Comparison of ENCODE assay signal across 8 cellular contexts in the genomic region with DNA sequence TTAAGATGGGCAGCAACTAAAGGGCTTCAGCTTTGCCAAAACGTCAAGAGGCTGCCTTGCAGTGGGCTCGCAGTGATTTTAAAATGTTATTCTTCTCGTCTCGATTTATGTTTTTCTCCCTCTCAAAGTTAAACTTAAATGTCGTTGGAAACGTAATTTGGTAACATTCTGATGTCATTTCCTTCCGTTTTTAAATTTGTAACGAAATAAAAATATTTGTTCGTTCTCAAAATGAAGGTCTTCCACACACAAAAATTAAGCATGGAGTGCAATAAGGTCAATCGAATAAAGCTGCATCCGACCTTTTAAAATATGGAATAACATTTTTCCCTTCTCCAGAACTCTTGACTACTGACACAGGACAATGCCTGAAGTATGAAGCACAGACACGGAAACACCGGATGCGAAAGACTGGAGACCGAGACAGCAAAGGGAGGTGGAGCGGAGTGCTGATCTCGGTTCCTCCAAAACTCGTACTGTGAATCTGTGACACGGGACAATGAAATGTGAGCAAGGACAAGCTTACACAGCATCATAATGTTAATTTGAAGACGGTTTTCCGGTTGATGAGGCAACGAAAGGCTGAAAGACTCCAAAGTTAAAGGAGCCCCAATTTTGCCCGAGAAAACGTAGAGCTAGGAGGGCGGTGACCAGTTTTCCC. TPM values are rescaled to one million over a fixed set of nuclear protein-coding genes. Genes with fewer than 3 reads are reported as not detected.
A peak's percentile ranks its signal among the peaks of the same experiment; 100 is the strongest.
DNase-seq lines count a peak whose midpoint lies in the region; ATAC-seq and TF ChIP-seq lines count a peak whose summit lies in the region.

No MANE protein-coding gene starts in this region.

- peak; percentile 28 for ATAC-seq in activated T-helper 17 cell treated with anti-CD3 and anti-CD28 coated beads, Interleukin-2, amount 50 U/mL, for 72 hours (replicated peaks)
- peak; percentile 18 to 54 (median 32) for ATAC-seq in natural killer cell

- POLR2A ChIA-PET in HEK293 (lab: Yijun Ruan, JAX), result interaction anchor here (0.9 kb wide), 1 partner anchor 9 kb away, joined by 3 read pairs; no protein-coding TSS in a partner anchor

- H3K4me3 ChIP-seq in HEK293 (ENCODE audit: low read depth, low read length) (peak overlapping the region; percentile 79), fibroblast of the aortic adventitia (ENCODE audit: low read depth, low read length) (peak overlapping the region; percentile 87)

- CTCF ChIA-PET in HEK293 (lab: Yijun Ruan, JAX), result interaction anchor here (0.6 to 1.8 kb wide), 7 partner anchors 16 to 593 kb away, joined by 3 to 6 read pairs (median 3); no protein-coding TSS in a partner anchor

- no peaks in the 10 kb centered on the region for H3K27me3 Mint-ChIP-seq in activated T-helper 17 cell treated with anti-CD3 and anti-CD28 coated beads, Interleukin-2, amount 50 U/mL, for 72 hours
- peaks cover 14 to 24% of the 10 kb centered on the region in 2 donors for H3K27me3 Mint-ChIP-seq in natural killer cell (ENCODE audit: low read depth in 2 of 2)

- H3K9me3 ChIP-seq in HEK293 (ENCODE audit: control insufficient read depth, insufficient read depth, low read depth, low read length), result no peaks in the 10 kb centered on the region

- peak; percentile 32 for DNase-seq in NCI-H2107 treated with DMSO at 0.1 percent for 48 hours (lab: John Stamatoyannopoulos, UW; ENCODE audit: unreplicated experiment)
- no peak for DNase-seq in NCI-H2107 (lab: John Stamatoyannopoulos, UW)
- DNase-seq in NCI-H526 treated with DMSO at 0.1 percent for 48 hours (lab: John Stamatoyannopoulos, UW), result peak; percentile 66
- peak; percentile 49 for DNase-seq in fibroblast of the aortic adventitia (ENCODE audit: low read depth)
- peak; percentile 19 for DNase-seq in natural killer cell
- DNase-seq in ureter (ENCODE audit: low spot score), result no peak

- peak overlapping the region; percentile 97 for H3K4me3 Mint-ChIP-seq in activated T-helper 17 cell treated with anti-CD3 and anti-CD28 coated beads, Interleukin-2, amount 50 U/mL, for 72 hours
- H3K4me3 Mint-ChIP-seq in natural killer cell, result peak overlapping the region; percentile 99

- no peaks in the 10 kb centered on the region for H3K9me3 Mint-ChIP-seq in activated T-helper 17 cell treated with anti-CD3 and anti-CD28 coated beads, Interleukin-2, amount 50 U/mL, for 72 hours
- H3K9me3 Mint-ChIP-seq in natural killer cell, result no peaks in the 10 kb centered on the region

- intact Hi-C loops in natural killer cell (cut with micrococcal nuclease), result no loop called here

- H3K4me1 ChIP-seq in HEK293 (ENCODE audit: control insufficient read depth, insufficient read depth, low read length), result no peaks in the 10 kb centered on the region

- H3K36me3 Mint-ChIP-seq in activated T-helper 17 cell treated with anti-CD3 and anti-CD28 coated beads, Interleukin-2, amount 50 U/mL, for 72 hours (ENCODE audit: low read depth), result peaks cover 28% of the 10 kb centered on the region
- H3K36me3 Mint-ChIP-seq in natural killer cell, result no peaks in the 10 kb centered on the region

- peak overlapping the region; percentile 96 for H3K27ac Mint-ChIP-seq in activated T-helper 17 cell treated with anti-CD3 and anti-CD28 coated beads, Interleukin-2, amount 50 U/mL, for 72 hours
- peak overlapping the region; percentile 94 to 95 for H3K27ac Mint-ChIP-seq in natural killer cell

- H3K36me3 ChIP-seq in HEK293 (ENCODE audit: control insufficient read depth in 2 of 2, insufficient read depth in 1 of 2, low read length in 2 of 2), result peaks cover 0 to 6% of the 10 kb centered on the region in 2 experiments; a peak in 1 of 3 replicates

- peaks cover 31% of the 10 kb centered on the region for H3K4me1 Mint-ChIP-seq in activated T-helper 17 cell treated with anti-CD3 and anti-CD28 coated beads, Interleukin-2, amount 50 U/mL, for 72 hours
- H3K4me1 Mint-ChIP-seq in natural killer cell, result peaks cover 45 to 57% of the 10 kb centered on the region in 2 donors

- peak overlapping the region; percentile 60 for H3K27ac ChIP-seq in HEK293 (ENCODE audit: extremely low read depth, low read depth, low read length)

- TF ChIP-seq CTCF in HEK293 (tag by site-specific recombination; IDR thresholded peaks at IDR 0.05) (no peak), fibroblast of the aortic adventitia (IDR thresholded peaks at IDR 0.05; ENCODE audit: insufficient read depth, low read length) (no peak), natural killer cell (IDR thresholded peaks at IDR 0.05) (no peak)

TF ChIP-seq in HEK293, 187 proteins besides CTCF, POLR2A, EP300 and RAD21:
- TF ChIP-seq ZNF629 (tag by site-specific recombination; IDR thresholded peaks at IDR 0.05) (peak; percentile 59), ZNF768 (tag by site-specific recombination; IDR thresholded peaks at IDR 0.05) (no peak)
TF ChIP-seq in HEK293: peak in this region for 1.

RNA-seq across cellular contexts. Expression of a gene that starts 0.8 kb away (rescaled TPM):
- total RNA-seq in activated T-helper 17 cell treated with anti-CD3 and anti-CD28 coated beads, Interleukin-2, amount 50 U/mL, for 72 hours, result 10 to 100 TPM; 10.7 to 20.4 TPM
- total RNA-seq in fibroblast of the aortic adventitia (ENCODE audit: low replicate concordance), result 12.2 and 29.9 TPM in 2 replicates
- total RNA-seq in natural killer cell, result 10 to 100 TPM; 16.4 to 18.1 (median 17.3) TPM
- total RNA-seq in ureter, result 18.4 TPM

RNA-seq across cellular contexts. Expression of a gene that starts 15.0 kb away (rescaled TPM):
- total RNA-seq in activated T-helper 17 cell treated with anti-CD3 and anti-CD28 coated beads, Interleukin-2, amount 50 U/mL, for 72 hours, result 100 to 1,000 TPM; 124 to 165 TPM
- total RNA-seq in fibroblast of the aortic adventitia (ENCODE audit: low replicate concordance) (14.2 and 57.3 TPM in 2 replicates), natural killer cell (10 to 100 TPM; 47.4 to 60.0 (median 50.6) TPM), ureter (48.8 TPM)

Comparison
In these comparisons a context has a peak if more than half of its experiments do, and no peak if none do; other contexts are left out.
1. DNase-seq: peak in NCI-H2107 treated with DMSO at 0.1 percent for 48 hours (single experiment), NCI-H526 treated with DMSO at 0.1 percent for 48 hours (single experiment), fibroblast of the aortic adventitia (single experiment) and natural killer cell (single experiment); none in NCI-H2107 (single experiment) and ureter (single experiment).